ENCODE assay signal across 8 cellular contexts in the genomic region with DNA sequence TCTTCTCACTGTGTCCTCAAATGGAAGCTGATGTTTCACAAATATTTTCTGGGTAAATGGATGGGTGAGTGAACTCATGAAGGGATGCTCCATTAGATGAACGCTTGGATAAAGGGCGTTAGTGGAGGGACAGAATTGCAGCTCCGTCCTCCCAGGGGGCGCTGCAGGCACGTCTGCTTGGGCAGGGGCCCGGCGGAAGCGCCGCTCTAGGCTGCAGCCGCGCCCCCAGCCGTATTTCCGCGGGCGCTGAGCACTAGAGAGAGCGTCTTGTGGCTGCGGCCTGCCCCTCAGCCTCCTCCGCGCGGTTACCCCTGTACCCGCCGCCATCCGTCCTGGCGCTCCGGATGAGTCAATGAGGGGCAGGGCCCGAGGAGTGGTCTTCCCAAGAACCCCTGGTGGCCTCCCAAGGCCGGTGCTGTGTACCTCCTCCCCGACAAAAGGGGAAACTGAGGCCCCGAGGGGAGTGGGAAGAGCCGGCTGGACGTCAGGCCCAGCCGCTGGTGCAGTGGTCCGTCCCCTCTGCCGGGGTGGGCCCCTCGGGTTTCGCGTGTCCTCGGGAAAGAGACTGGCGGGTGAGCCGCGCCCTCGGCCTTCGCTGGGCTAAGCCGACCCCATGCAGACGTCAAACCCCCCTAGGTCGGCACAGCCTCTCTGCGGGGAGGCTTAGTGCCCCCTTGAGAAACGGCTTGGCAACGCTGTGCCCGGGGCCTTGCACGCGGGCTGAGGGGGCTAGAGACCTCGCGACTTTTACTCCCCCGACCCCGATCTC. TPM values are rescaled to one million over a fixed set of nuclear protein-coding genes. Genes with fewer than 3 reads are reported as not detected.
A peak's percentile ranks its signal among the peaks of the same experiment; 100 is the strongest.
DNase-seq lines count a peak whose midpoint lies in the region; ATAC-seq and TF ChIP-seq lines count a peak whose summit lies in the region.

No MANE protein-coding gene starts in this region.

- ATAC-seq in GM18870 (IDR thresholded peaks at IDR 0.05; ENCODE audit: unreplicated experiment) (peak; percentile 48), HG03139 (IDR thresholded peaks at IDR 0.05; ENCODE audit: unreplicated experiment) (peak; percentile 79)

- TSS peak; percentile 65 for BruUV-seq in mammary epithelial cell (replicated peaks; lab: Mats Ljungman, UMichigan)

- CTCF ChIA-PET in AG04449 (lab: Yijun Ruan, JAX) = interaction anchor here (0.7 to 10.0 kb wide), 25 partner anchors 9 to 606 kb away, joined by 3 to 268 read pairs (median 5); a partner anchor contains a TSS
- CTCF ChIA-PET in mammary epithelial cell (lab: Charles Lee; ENCODE audit: low non-redundant PET) = interaction anchor here (0.8 kb wide), 1 partner anchor 27 kb away, joined by 3 read pairs; no protein-coding TSS in a partner anchor

- H3K9me3 ChIP-seq in WERI-Rb-1 (ENCODE audit: severe bottlenecking) = no peaks in the 10 kb centered on the region
- no peaks in the 10 kb centered on the region for H3K9me3 ChIP-seq in mammary epithelial cell (replicated peaks; ENCODE audit: insufficient read depth, low read length)

- intact Hi-C loops in mammary epithelial cell (cut with micrococcal nuclease) = loop anchor here (1.0 to 2.0 kb wide), 2 partner anchors 11 to 26 kb away; a partner anchor contains a TSS

- H2AFZ ChIP-seq in mammary epithelial cell (ENCODE audit: low read depth, low read length) = peak overlapping the region; percentile 88

- peaks cover 9% of the 10 kb centered on the region for H3K4me1 ChIP-seq in mammary epithelial cell (ENCODE audit: insufficient read depth, low read length)

- dilution Hi-C loops in mammary epithelial cell (cut with HindIII; ENCODE audit: low sequenced_read_pairs) = no loop called here

- POLR2A ChIA-PET in AG04449 (lab: Yijun Ruan, JAX) = interaction anchor here (0.6 to 3.6 kb wide), 7 partner anchors 9 to 279 kb away, joined by 3 to 62 read pairs (median 3); a partner anchor contains a TSS

- peaks cover 8% of the 10 kb centered on the region for H3K36me3 ChIP-seq in WERI-Rb-1
- peaks cover 9% of the 10 kb centered on the region for H3K36me3 ChIP-seq in mammary epithelial cell (ENCODE audit: insufficient read depth, low read length)

- TF ChIP-seq CTCF in AG04449 (IDR thresholded peaks at IDR 0.05; ENCODE audit: insufficient read depth, low read length, missing control alignments) = peak; percentile 97
- TF ChIP-seq CTCF in WERI-Rb-1 (IDR thresholded peaks at IDR 0.05; ENCODE audit: low read depth, low read length) = peak; percentile 96
- TF ChIP-seq CTCF in mammary epithelial cell (conservative IDR thresholded peaks at IDR 0.05 in 1 of 2, IDR thresholded peaks at IDR 0.05 in 1 of 2; ENCODE audit: extremely low read depth in 1 of 2, insufficient read depth in 1 of 2, low read depth in 1 of 2, low read length in 2 of 2) = peak; percentile 89 to 95

- H3K9ac ChIP-seq in mammary epithelial cell (ENCODE audit: insufficient read depth, low read length) = peak overlapping the region; percentile 82

- peaks cover 19% of the 10 kb centered on the region for H3K79me2 ChIP-seq in mammary epithelial cell (ENCODE audit: insufficient read depth, low read length)

- H3K27ac ChIP-seq in WERI-Rb-1 = peak overlapping the region; percentile 75
- peak overlapping the region; percentile 64 for H3K27ac ChIP-seq in mammary epithelial cell (ENCODE audit: insufficient read depth, low read depth, low read length)
- peak overlapping the region; percentile 46 to 97 (median 90) for H3K27ac ChIP-seq in skin epidermis

- WGBS in mammary epithelial cell (ENCODE audit: low coverage, missing lambda C conversion rate) = 5% methylated on average over 34 of the region's 56 CpGs

- H3K4me2 ChIP-seq in mammary epithelial cell (ENCODE audit: insufficient read depth, low read depth, low read length) = peak overlapping the region; percentile 89

- in situ Hi-C loops in mammary epithelial cell (cut with MboI; ENCODE audit: low sequenced_read_pairs in 2 of 2) = no loop called here

- H3K27me3 ChIP-seq in WERI-Rb-1 (ENCODE audit: insufficient read depth, low read depth, severe bottlenecking) (no peaks in the 10 kb centered on the region), mammary epithelial cell (ENCODE audit: insufficient read depth, low read length) (peaks cover 2% of the 10 kb centered on the region)

- DNase-seq in AG04449 (ENCODE audit: low read depth, low spot score) (peak; percentile 67), NCI-H2196 treated with DMSO at 0.1 percent for 48 hours (lab: John Stamatoyannopoulos, UW; ENCODE audit: unreplicated experiment) (peak; percentile 74), WERI-Rb-1 (peak; percentile 92), mammary epithelial cell (peak; percentile 84), iPS-NIHi11 (ENCODE audit: low spot score) (peak; percentile 96)

- H4K20me1 ChIP-seq in mammary epithelial cell (ENCODE audit: insufficient read depth, low read length) = no peaks in the 10 kb centered on the region

- H3K4me3 ChIP-seq in AG04449 (ENCODE audit: low read depth, low read length) (peak overlapping the region; percentile 83), WERI-Rb-1 (ENCODE audit: low read depth, low read length) (peak overlapping the region; percentile 90), mammary epithelial cell (replicated peaks in 1 of 3; ENCODE audit: insufficient read depth in 1 of 3, low read depth in 2 of 3, low read length in 3 of 3) (peak overlapping the region; percentile 76 to 80 (median 79)), skin epidermis (peak overlapping the region; percentile 59 to 92 (median 77))

RNA-seq across cellular contexts. Expression of a gene that starts 11.5 kb away (rescaled TPM):
- total RNA-seq in mammary epithelial cell = 100 to 1,000 TPM in 1 of 2 donors, 1 to 10 TPM in 1; 8.0 to 109 TPM
- 28.6 TPM for polyA plus RNA-seq in mammary epithelial cell
- polyA minus RNA-seq in mammary epithelial cell = 37.7 TPM

RNA-seq across cellular contexts. Expression of a gene that starts 26.0 kb away (rescaled TPM):
- 10 to 100 TPM; 42.3 to 54.7 TPM for total RNA-seq in mammary epithelial cell
- polyA plus RNA-seq in mammary epithelial cell = 13.2 TPM
- 26.8 TPM for polyA minus RNA-seq in mammary epithelial cell

Comparison
In these comparisons a context has a peak if more than half of its experiments do, and no peak if none do; other contexts are left out.
1. Peak in every context shown above with its lines: DNase-seq, ATAC-seq, H3K4me3 ChIP-seq and H3K27ac ChIP-seq.